Comparison of ENCODE assay signal across 19 cellular contexts in genomic region chr3:26236511-26236910, GRCh38.
DNase-seq lines count a peak whose midpoint lies in the region; TF ChIP-seq lines count a peak whose summit lies in the region.
"Had no signal": no experiment of that assay in that cellular context is flagged by ENCODE, and none has a peak within 500 bp of the region (broad histone marks: within the 10 kb centered on the region; RNA-seq: fewer than 3 reads in every experiment).

No MANE protein-coding gene starts in this region.

- peaks cover 12% of the 10 kb centered on the region for H3K4me1 ChIP-seq in left ventricle myocardium inferior
- H3K4me1 ChIP-seq in right atrium auricular region: no peaks in the 10 kb centered on the region
- H3K4me1 ChIP-seq in CD4-positive, alpha-beta memory T cell (ENCODE audit: insufficient read depth, low read length): no peaks in the 10 kb centered on the region
- H3K4me1 ChIP-seq: A549, SJCRH30 had no signal

- peaks cover 3% of the 10 kb centered on the region for H3K36me3 Mint-ChIP-seq in nephron (ENCODE audit: low read depth)
- H3K36me3 Mint-ChIP-seq in CD4-positive, alpha-beta memory T cell: no peaks in the 10 kb centered on the region

- H3K36me3 ChIP-seq in left ventricle myocardium inferior: no peaks in the 10 kb centered on the region
- no peaks in the 10 kb centered on the region for H3K36me3 ChIP-seq in right atrium auricular region
- H3K36me3 ChIP-seq in CD4-positive, alpha-beta memory T cell (ENCODE audit: insufficient read depth, low read length): no peaks in the 10 kb centered on the region
- H3K36me3 ChIP-seq: SJCRH30 had no signal

- peaks cover 10% of the 10 kb centered on the region for H3K9me3 Mint-ChIP-seq in nephron
- H3K9me3 Mint-ChIP-seq in CD4-positive, alpha-beta memory T cell: peaks cover 0 to 6% (median under 1%) of the 10 kb centered on the region in 8 donors

- H3K9me3 ChIP-seq in left ventricle myocardium inferior (replicated peaks) (peaks cover 13% of the 10 kb centered on the region), right atrium auricular region (no peaks in the 10 kb centered on the region)
- no peaks in the 10 kb centered on the region for H3K9me3 ChIP-seq in CD4-positive, alpha-beta memory T cell (ENCODE audit: control insufficient read depth in 1 of 2, low read length in 2 of 2)
- H3K9me3 ChIP-seq: A549, SJCRH30 had no signal

- H3K27ac Mint-ChIP-seq in nephron: peak overlapping the region; percentile 44 to 85 (median 77)
- H3K27ac Mint-ChIP-seq in CD4-positive, alpha-beta memory T cell: no peak overlapping the region
- H3K27ac Mint-ChIP-seq: HFFc6 had no signal

- no peak overlapping the region for H3K4me3 ChIP-seq in left ventricle myocardium inferior
- H3K4me3 ChIP-seq in right atrium auricular region: no peak overlapping the region
- no peak overlapping the region for H3K4me3 ChIP-seq in fibroblast of pulmonary artery (replicated peaks; ENCODE audit: low read depth, low read length)
- H3K4me3 ChIP-seq in CD4-positive, alpha-beta memory T cell (ENCODE audit: low read length in 2 of 2): no peak overlapping the region
- H3K4me3 ChIP-seq: A549, PC-9, SJCRH30 had no signal

- H3K27ac ChIP-seq in left ventricle myocardium inferior (replicated peaks) (peak overlapping the region; percentile 31), right atrium auricular region (no peak overlapping the region)
- no peak overlapping the region for H3K27ac ChIP-seq in CD4-positive, alpha-beta memory T cell (ENCODE audit: low read depth, low read length)
- H3K27ac ChIP-seq: A549, KMS-11, PC-9, SJCRH30 had no signal

- CTCF ChIA-PET in CD4-positive, alpha-beta memory T cell (lab: Charles Lee; ENCODE audit: partially characterized antibody): no interaction called here

- H3K27me3 Mint-ChIP-seq in nephron (ENCODE audit: low read depth): no peaks in the 10 kb centered on the region
- no peaks in the 10 kb centered on the region for H3K27me3 Mint-ChIP-seq in CD4-positive, alpha-beta memory T cell

- H3K27me3 ChIP-seq in left ventricle myocardium inferior (ENCODE audit: low read depth) (no peaks in the 10 kb centered on the region), right atrium auricular region (no peaks in the 10 kb centered on the region)
- H3K27me3 ChIP-seq in CD4-positive, alpha-beta memory T cell (ENCODE audit: insufficient read depth, low read length): no peaks in the 10 kb centered on the region
- H3K27me3 ChIP-seq: SJCRH30 had no signal

- intact Hi-C loops in left ventricle myocardium inferior (cut with micrococcal nuclease): no loop called here
- intact Hi-C loops in CD4-positive, alpha-beta memory T cell (cut with micrococcal nuclease): no loop called here

- H3K4me1 Mint-ChIP-seq in nephron: peaks cover 15% of the 10 kb centered on the region
- no peaks in the 10 kb centered on the region for H3K4me1 Mint-ChIP-seq in CD4-positive, alpha-beta memory T cell

- H3K4me3 Mint-ChIP-seq in nephron: no peak overlapping the region
- no peak overlapping the region for H3K4me3 Mint-ChIP-seq in CD4-positive, alpha-beta memory T cell
- H3K4me3 Mint-ChIP-seq: HFFc6 had no signal

- DNase-seq in left ventricle myocardium inferior (no peak), right atrium auricular region (ENCODE audit: low spot score) (no peak), NCI-H69 (lab: John Stamatoyannopoulos, UW) (peak; percentile 32), fibroblast of pulmonary artery (ENCODE audit: low read depth) (peak; percentile 4), glomerular visceral epithelial cell (ENCODE audit: extremely low spot score) (no peak)
- DNase-seq in CD4-positive, alpha-beta memory T cell: no peak
- no peak for DNase-seq in activated naive CD4-positive, alpha-beta T cell (lab: John Stamatoyannopoulos, UW)
- DNase-seq: C1 segment of cervical spinal cord, DMS79 treated with DMSO at 0.1 percent for 48 hours, HFFc6, NCI-H1417 treated with DMSO at 0.1 percent for 48 hours, NCI-H187 treated with DMSO at 0.1 percent for 48 hours, NCI-H345, NCI-H524 treated with DMSO at 0.1 percent for 48 hours, PC-9 had no signal

- POLR2A ChIA-PET in CD4-positive, alpha-beta memory T cell (lab: Charles Lee; ENCODE audit: partially characterized antibody): no interaction called here

- TF ChIP-seq CTCF in left ventricle myocardium inferior (IDR thresholded peaks at IDR 0.05; ENCODE audit: borderline replicate concordance) (no peak), right atrium auricular region (IDR thresholded peaks at IDR 0.05) (no peak), fibroblast of pulmonary artery (IDR thresholded peaks at IDR 0.05; ENCODE audit: low read length, missing control alignments) (no peak), nephron (IDR thresholded peaks at IDR 0.05; ENCODE audit: unreplicated experiment in 3 of 3) (no peak)

Comparison
In these comparisons a context has a peak if more than half of its experiments do, and no peak if none do; other contexts are left out.
1. DNase-seq: peak in NCI-H69 (single experiment) and fibroblast of pulmonary artery (single experiment); none in left ventricle myocardium inferior (single experiment), right atrium auricular region (single experiment), CD4-positive, alpha-beta memory T cell (0 of 5), glomerular visceral epithelial cell (single experiment) and activated naive CD4-positive, alpha-beta T cell (0 of 4).
2. H3K27ac Mint-ChIP-seq: peak in nephron (3 of 3); none in CD4-positive, alpha-beta memory T cell (0 of 7).